11 cellular contexts compared by ENCODE assay signal in genomic region chr5:80516826-80517225, GRCh38. TPM values are rescaled to one million over a fixed set of nuclear protein-coding genes. Genes with fewer than 3 reads are reported as not detected.
A peak's percentile ranks its signal among the peaks of the same experiment; 100 is the strongest.
DNase-seq lines count a peak whose midpoint lies in the region; ATAC-seq and TF ChIP-seq lines count a peak whose summit lies in the region.
"Had no signal": no experiment of that assay in that cellular context is flagged by ENCODE, and none has a peak within 500 bp of the region (broad histone marks: within the 10 kb centered on the region; RNA-seq: fewer than 3 reads in every experiment).

No MANE protein-coding gene starts in this region.

- H3K27me3 ChIP-seq in osteoblast (ENCODE audit: insufficient read depth, low read length), result no peaks in the 10 kb centered on the region
- H3K27me3 ChIP-seq in effector memory CD4-positive, alpha-beta T cell (replicated peaks; ENCODE audit: control insufficient read depth, insufficient read depth, low read length, poor library complexity, severe bottlenecking), result no peaks in the 10 kb centered on the region

- H3K27ac ChIP-seq in osteoblast (ENCODE audit: low read depth, low read length), result no peak overlapping the region
- no peak overlapping the region for H3K27ac ChIP-seq in effector memory CD4-positive, alpha-beta T cell (ENCODE audit: insufficient read depth, low read length, poor library complexity, severe bottlenecking)

- no peaks in the 10 kb centered on the region for H3K4me1 ChIP-seq in osteoblast (ENCODE audit: insufficient read depth, low read length)
- H3K4me1 ChIP-seq in effector memory CD4-positive, alpha-beta T cell (ENCODE audit: control insufficient read depth, insufficient read depth, low read length, poor library complexity, severe bottlenecking), result no peaks in the 10 kb centered on the region

- no peak overlapping the region for H2AFZ ChIP-seq in osteoblast (ENCODE audit: low read length)

- H3K36me3 ChIP-seq in osteoblast (ENCODE audit: insufficient read depth, low read length), result no peaks in the 10 kb centered on the region
- no peaks in the 10 kb centered on the region for H3K36me3 ChIP-seq in effector memory CD4-positive, alpha-beta T cell (ENCODE audit: control insufficient read depth, insufficient read depth, low read length)

- TF ChIP-seq CTCF in osteoblast (IDR thresholded peaks at IDR 0.05; ENCODE audit: extremely low read depth, low read depth, low read length), result no peak

- H3K4me2 ChIP-seq in osteoblast (ENCODE audit: insufficient read depth, low read length), result no peak overlapping the region

- DNase-seq in GM04503 (ENCODE audit: low read depth), result peak; percentile 2
- peak; percentile 14 for DNase-seq in HEK293T (ENCODE audit: extremely low spot score)
- DNase-seq in amniotic epithelial cell (ENCODE audit: low read depth), result peak; percentile 89
- peak; percentile 83 for DNase-seq in osteoblast (ENCODE audit: insufficient read length, low spot score, missing footprints)
- no peak for DNase-seq in UCSD-AML1 (lab: John Stamatoyannopoulos, UW; ENCODE audit: unreplicated experiment)
- DNase-seq in NCI-H2227 treated with DMSO at 0.1 percent for 48 hours (lab: John Stamatoyannopoulos, UW), result no peak
- no peak for DNase-seq in effector memory CD4-positive, alpha-beta T cell
- DNase-seq: activated CD4-positive, alpha-beta T cell treated with anti-CD3 and anti-CD28 coated beads for 1 hour; erythroblast; NCI-H510A treated with DMSO at 0.1 percent for 48 hours had no signal

- no peaks in the 10 kb centered on the region for H3K79me2 ChIP-seq in osteoblast (ENCODE audit: insufficient read depth, low read length)

- ATAC-seq in HG02852 (IDR thresholded peaks at IDR 0.05; ENCODE audit: unreplicated experiment), result no peak

- POLR2A ChIA-PET in HEK293T (lab: Yijun Ruan, JAX), result no interaction called here

- CTCF ChIA-PET in HEK293T (lab: Yijun Ruan, JAX), result no interaction called here

- H4K20me1 ChIP-seq in osteoblast (ENCODE audit: insufficient read depth, low read length), result no peaks in the 10 kb centered on the region

- H3K9me3 ChIP-seq in osteoblast (ENCODE audit: low read depth, low read length), result no peaks in the 10 kb centered on the region
- H3K9me3 ChIP-seq in effector memory CD4-positive, alpha-beta T cell (ENCODE audit: control insufficient read depth, low read length), result no peaks in the 10 kb centered on the region

- no peak overlapping the region for H3K4me3 ChIP-seq in osteoblast (ENCODE audit: insufficient read depth, low read length)
- H3K4me3 ChIP-seq in effector memory CD4-positive, alpha-beta T cell (ENCODE audit: insufficient read depth, low read depth, low read length, poor library complexity, severe bottlenecking), result no peak overlapping the region

TF ChIP-seq in HEK293T, 16 proteins besides CTCF, POLR2A, EP300 and RAD21:
- TF ChIP-seq, protein P1, sequence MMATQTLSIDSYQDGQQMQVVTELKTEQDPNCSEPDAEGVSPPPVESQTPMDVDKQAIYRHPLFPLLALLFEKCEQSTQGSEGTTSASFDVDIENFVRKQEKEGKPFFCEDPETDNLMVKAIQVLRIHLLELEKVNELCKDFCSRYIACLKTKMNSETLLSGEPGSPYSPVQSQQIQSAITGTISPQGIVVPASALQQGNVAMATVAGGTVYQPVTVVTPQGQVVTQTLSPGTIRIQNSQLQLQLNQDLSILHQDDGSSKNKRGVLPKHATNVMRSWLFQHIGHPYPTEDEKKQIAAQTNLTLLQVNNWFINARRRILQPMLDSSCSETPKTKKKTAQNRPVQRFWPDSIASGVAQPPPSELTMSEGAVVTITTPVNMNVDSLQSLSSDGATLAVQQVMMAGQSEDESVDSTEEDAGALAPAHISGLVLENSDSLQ (IDR thresholded peaks at IDR 0.05), result 0 out of 2 replicates have a peak, but pooled peaks have one; percentile 20
- no peak for TF ChIP-seq TARDBP (IDR thresholded peaks at IDR 0.05)

RNA-seq across cellular contexts. Expression of gene FAM151B, which starts 28.9 kb away (rescaled TPM):
- 13.0 and 19.2 TPM in 2 replicates for total RNA-seq in osteoblast

RNA-seq across cellular contexts. Expression of gene ANKRD34B, which starts 53.3 kb away (rescaled TPM):
- not detected in 2 replicates for total RNA-seq in osteoblast

Comparison
In these comparisons a context has a peak if more than half of its experiments do, and no peak if none do; other contexts are left out.
1. DNase-seq: peak in GM04503 (single experiment), HEK293T (single experiment), amniotic epithelial cell (single experiment) and osteoblast (single experiment); none in UCSD-AML1 (single experiment), NCI-H2227 treated with DMSO at 0.1 percent for 48 hours (single experiment) and effector memory CD4-positive, alpha-beta T cell (0 of 3).